22 cellular contexts compared by ENCODE assay signal in genomic region chr13:72198042-72198441, GRCh38.
"Had no signal": no experiment of that assay in that cellular context is flagged by ENCODE, and none has a peak within 500 bp of the region (broad histone marks: within the 10 kb centered on the region; RNA-seq: fewer than 3 reads in every experiment).

No MANE protein-coding gene starts in this region.

- H3K79me2 ChIP-seq: hepatocyte had no signal

- H3K9me3 ChIP-seq: colonic mucosa, gastroesophageal sphincter, heart left ventricle, mucosa of descending colon, prostate gland, sigmoid colon, stomach, testis, tibial artery had no signal

- DNase-seq: colonic mucosa; effector CD8-positive, alpha-beta T cell; endodermal cell; foreskin keratinocyte; heart left ventricle; kidney; mucosa of descending colon; naive B cell; right cardiac atrium; sigmoid colon; stimulated activated CD4-positive, alpha-beta T cell treated with anti-CD3 and anti-CD28 coated beads, Interleukin-2, amount 100 ng/mL, for 24 hours; stimulated activated CD4-positive, alpha-beta T cell treated with anti-CD3 and anti-CD28 coated beads, Interleukin-4, amount 100 ng/mL, for 24 hours; stimulated activated naive CD4-positive, alpha-beta T cell treated with Interleukin-2 at 50 U/mL for 16 hours; stomach; testis; tibial artery had no signal

- H3K4me2 ChIP-seq: hepatocyte, neural progenitor cell had no signal

- H2AFZ ChIP-seq: hepatocyte, neural progenitor cell had no signal

- H3K27ac ChIP-seq: colonic mucosa, epithelial cell of prostate, foreskin keratinocyte, gastroesophageal sphincter, heart left ventricle, hepatocyte, neural progenitor cell, prostate gland, sigmoid colon, stomach, testis, tibial artery had no signal

- H3K4me3 ChIP-seq: colonic mucosa, gastroesophageal sphincter, heart left ventricle, hepatocyte, lung, mucosa of descending colon, neural progenitor cell, prostate gland, sigmoid colon, stomach, testis, tibial artery had no signal

- H3K36me3 ChIP-seq: colonic mucosa, gastroesophageal sphincter, heart left ventricle, neural progenitor cell, prostate gland, sigmoid colon, stomach, tibial artery had no signal

- H3K4me1 ChIP-seq: colonic mucosa, foreskin keratinocyte, gastroesophageal sphincter, heart left ventricle, neural progenitor cell, stomach, testis, tibial artery had no signal

- H3K27me3 ChIP-seq: colonic mucosa, foreskin keratinocyte, gastroesophageal sphincter, heart left ventricle, hepatocyte, neural progenitor cell, sigmoid colon, stomach, testis, tibial artery had no signal

- H3K9ac ChIP-seq: neural progenitor cell had no signal
